ENCODE assay signal across 8 cellular contexts in the genomic region with DNA sequence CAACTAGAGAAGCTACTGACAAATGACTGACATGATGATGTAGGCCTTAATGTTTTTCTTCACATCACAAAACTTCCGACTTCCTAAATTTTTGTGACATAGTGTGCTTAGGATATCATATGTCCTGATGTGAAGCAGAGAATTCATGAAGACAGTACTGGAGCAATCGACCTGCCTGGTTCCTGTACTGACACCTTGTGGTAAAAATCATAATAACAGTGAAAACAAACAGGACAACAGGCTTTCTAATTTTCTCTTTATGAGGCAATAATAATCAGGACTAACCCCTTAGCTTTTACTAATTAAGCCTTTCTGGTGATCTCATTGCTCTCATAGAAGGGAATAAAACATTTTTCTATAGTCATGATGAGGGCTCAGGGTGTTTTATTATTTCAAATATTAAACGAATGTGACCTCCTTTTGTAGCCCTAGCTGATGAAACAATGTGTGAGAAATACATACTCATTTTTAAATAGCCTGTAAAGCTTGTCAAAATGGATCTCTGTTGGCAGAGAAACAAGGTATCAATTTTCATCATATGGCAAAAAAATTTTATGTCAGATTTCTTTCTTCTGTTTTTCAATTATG.
DNase-seq lines count a peak whose midpoint lies in the region; ATAC-seq and TF ChIP-seq lines count a peak whose summit lies in the region.

No MANE protein-coding gene starts in this region.

- H3K9me3 Mint-ChIP-seq in progenitor cell of endocrine pancreas (ENCODE audit: low read depth): peaks cover 56% of the 10 kb centered on the region

- H3K9ac ChIP-seq in colonic mucosa (ENCODE audit: low read depth in 2 of 2, low read length in 2 of 2): no peak overlapping the region

- no peaks in the 10 kb centered on the region for H3K36me3 Mint-ChIP-seq in progenitor cell of endocrine pancreas (ENCODE audit: insufficient read depth)

- no peaks in the 10 kb centered on the region for H3K4me1 ChIP-seq in colonic mucosa

- no peaks in the 10 kb centered on the region for H3K36me3 ChIP-seq in colonic mucosa

- no peak overlapping the region for H3K4me3 ChIP-seq in colonic mucosa

- H3K4me1 Mint-ChIP-seq in progenitor cell of endocrine pancreas (ENCODE audit: low read depth): no peaks in the 10 kb centered on the region

- DNase-seq in Ammon's horn (ENCODE audit: low spot score) (peak; percentile 23), NCI-H1694 (lab: John Stamatoyannopoulos, UW) (peak; percentile 28), colonic mucosa (no peak), progenitor cell of endocrine pancreas (ENCODE audit: low spot score, unreplicated experiment) (no peak)
- no peak for DNase-seq in activated T-cell treated with anti-CD3 and anti-CD28 coated beads, Interleukin-2, amount 50 U/mL, for 48 hours
- DNase-seq in activated effector memory CD4-positive, alpha-beta T cell treated with anti-CD3 and anti-CD28 coated beads, Interleukin-2, amount 50 U/mL, for 16 hours: no peak

- no peaks in the 10 kb centered on the region for H3K27me3 ChIP-seq in colonic mucosa

- intact Hi-C loops in colonic mucosa (cut with DNase I): no loop called here

- TF ChIP-seq CTCF in colonic mucosa (IDR thresholded peaks at IDR 0.05) (peak; percentile 20), progenitor cell of endocrine pancreas (IDR thresholded peaks at IDR 0.05; ENCODE audit: unreplicated experiment) (peak; percentile 27)

- H3K27ac ChIP-seq in colonic mucosa: no peak overlapping the region

- no peaks in the 10 kb centered on the region for H3K27me3 Mint-ChIP-seq in progenitor cell of endocrine pancreas

- H3K4me3 Mint-ChIP-seq in progenitor cell of endocrine pancreas (ENCODE audit: low read depth): no peak overlapping the region

- ATAC-seq in GM18511 (IDR thresholded peaks at IDR 0.05; ENCODE audit: unreplicated experiment) (peak; percentile 71), HG03039 (IDR thresholded peaks at IDR 0.05; ENCODE audit: unreplicated experiment) (no peak)

- no peaks in the 10 kb centered on the region for H3K9me3 ChIP-seq in colonic mucosa

- no peak overlapping the region for H3K27ac Mint-ChIP-seq in progenitor cell of endocrine pancreas

Comparison
In these comparisons a context has a peak if more than half of its experiments do, and no peak if none do; other contexts are left out.
1. DNase-seq: peak in Ammon's horn (single experiment) and NCI-H1694 (single experiment); none in colonic mucosa (single experiment), progenitor cell of endocrine pancreas (single experiment), activated T-cell treated with anti-CD3 and anti-CD28 coated beads, Interleukin-2, amount 50 U/mL, for 48 hours (0 of 2) and activated effector memory CD4-positive, alpha-beta T cell treated with anti-CD3 and anti-CD28 coated beads, Interleukin-2, amount 50 U/mL, for 16 hours (single experiment).